Comparison of ENCODE assay signal across 12 cellular contexts in genomic region chr5:172603425-172603824, GRCh38. TPM values are rescaled to one million over a fixed set of nuclear protein-coding genes. Genes with fewer than 3 reads are reported as not detected.
DNase-seq lines count a peak whose midpoint lies in the region; ATAC-seq and TF ChIP-seq lines count a peak whose summit lies in the region.
"Had no signal": no experiment of that assay in that cellular context is flagged by ENCODE, and none has a peak within 500 bp of the region (broad histone marks: within the 10 kb centered on the region; RNA-seq: fewer than 3 reads in every experiment).

No MANE protein-coding gene starts in this region.

- no peaks in the 10 kb centered on the region for H4K20me1 ChIP-seq in mammary epithelial cell (ENCODE audit: insufficient read depth, low read length)

- no peak overlapping the region for H3K4me3 ChIP-seq in mammary epithelial cell (replicated peaks in 1 of 3; ENCODE audit: insufficient read depth in 1 of 3, low read depth in 2 of 3, low read length in 3 of 3)
- no peak overlapping the region for H3K4me3 ChIP-seq in right cardiac atrium (ENCODE audit: low read length)
- peak overlapping the region; percentile 19 for H3K4me3 ChIP-seq in psoas muscle

- no peaks in the 10 kb centered on the region for H3K36me3 ChIP-seq in mammary epithelial cell (ENCODE audit: insufficient read depth, low read length)
- H3K36me3 ChIP-seq in psoas muscle (ENCODE audit: insufficient read depth in 1 of 2, low read depth in 1 of 2), result no peaks in the 10 kb centered on the region

- WGBS in mammary epithelial cell (ENCODE audit: low coverage, missing lambda C conversion rate), result 26% methylated on average over 11 of the region's 15 CpGs
- WGBS in right cardiac atrium, result 32% methylated on average over 15 of the region's 15 CpGs
- WGBS in psoas muscle, 3 donors, result 18 to 29% (median 24%) methylated on average over 15 of the region's 15 CpGs

- H3K79me2 ChIP-seq in mammary epithelial cell (ENCODE audit: insufficient read depth, low read length), result no peaks in the 10 kb centered on the region

- BruUV-seq in mammary epithelial cell (replicated peaks; lab: Mats Ljungman, UMichigan), result no TSS peak

- no peaks in the 10 kb centered on the region for H3K9me3 ChIP-seq in mammary epithelial cell (replicated peaks; ENCODE audit: insufficient read depth, low read length)
- H3K9me3 ChIP-seq in right cardiac atrium (ENCODE audit: control insufficient read depth, low read length), result no peaks in the 10 kb centered on the region
- H3K9me3 ChIP-seq in psoas muscle, result peaks cover 6% of the 10 kb centered on the region

- dilution Hi-C loops in mammary epithelial cell (cut with HindIII; ENCODE audit: low sequenced_read_pairs), result no loop called here

- H3K9ac ChIP-seq in mammary epithelial cell (ENCODE audit: insufficient read depth, low read length), result no peak overlapping the region

- no peak overlapping the region for H3K4me2 ChIP-seq in mammary epithelial cell (ENCODE audit: insufficient read depth, low read depth, low read length)

- ATAC-seq in right cardiac atrium (peak in 1 of 2 donors; percentile 6), psoas muscle (peak in 1 of 4 donors; percentile 13)

- in situ Hi-C loops in mammary epithelial cell (cut with MboI; ENCODE audit: low sequenced_read_pairs in 2 of 2), result no loop called here

- DNase-seq in AG08396 (ENCODE audit: low spot score) (peak; percentile 32), mammary epithelial cell (no peak), right cardiac atrium (peak; percentile 29 to 68 (median 67)), psoas muscle (no peak), NCI-H526 treated with DMSO at 0.1 percent for 48 hours (lab: John Stamatoyannopoulos, UW) (no peak), NCI-H2107 (lab: John Stamatoyannopoulos, UW) (no peak)
- DNase-seq in activated CD8-positive, alpha-beta memory T cell treated with anti-CD3 and anti-CD28 coated beads, Interleukin-2, amount 50 U/mL, for 48 hours, result no peak
- DNase-seq in activated CD4-positive, alpha-beta T cell treated with anti-CD3 and anti-CD28 coated beads for 48 hours, result no peak
- DNase-seq: activated CD8-positive, alpha-beta memory T cell treated with anti-CD3 and anti-CD28 coated beads, Interleukin-2, amount 50 U/mL, for 4 hours; central memory CD4-positive, alpha-beta T cell; NCI-H1105 treated with DMSO at 0.1 percent for 48 hours; T1000 had no signal

- H3K4me1 ChIP-seq in mammary epithelial cell (ENCODE audit: insufficient read depth, low read length) (no peaks in the 10 kb centered on the region), right cardiac atrium (ENCODE audit: control insufficient read depth, insufficient read depth, low read length) (peaks cover 11% of the 10 kb centered on the region), psoas muscle (no peaks in the 10 kb centered on the region)

- no peak for TF ChIP-seq CTCF in mammary epithelial cell (conservative IDR thresholded peaks at IDR 0.05 in 1 of 2, IDR thresholded peaks at IDR 0.05 in 1 of 2; ENCODE audit: extremely low read depth in 1 of 2, insufficient read depth in 1 of 2, low read depth in 1 of 2, low read length in 2 of 2)
- TF ChIP-seq CTCF in psoas muscle (IDR thresholded peaks at IDR 0.05), result no peak

- intact Hi-C loops in mammary epithelial cell (cut with micrococcal nuclease), result no loop called here
- intact Hi-C loops in right cardiac atrium (cut with DNase I), result loop anchor here in 1 of 4 donors (10.0 kb wide), 1 partner anchor 81 kb away; no protein-coding TSS in a partner anchor
- intact Hi-C loops in psoas muscle (cut with DNase I), result no loop called here

- H2AFZ ChIP-seq in mammary epithelial cell (ENCODE audit: low read depth, low read length), result peak overlapping the region; percentile 24

- CTCF ChIA-PET in mammary epithelial cell (lab: Charles Lee; ENCODE audit: low non-redundant PET), result interaction anchor here (0.5 kb wide), 1 partner anchor 89 kb away, joined by 7 read pairs; no protein-coding TSS in a partner anchor

- no peaks in the 10 kb centered on the region for H3K27me3 ChIP-seq in mammary epithelial cell (ENCODE audit: insufficient read depth, low read length)
- H3K27me3 ChIP-seq in right cardiac atrium (ENCODE audit: control insufficient read depth, insufficient read depth), result no peaks in the 10 kb centered on the region
- peaks cover 0 to 8% (median 0%) of the 10 kb centered on the region in 3 donors for H3K27me3 ChIP-seq in psoas muscle (ENCODE audit: insufficient read depth in 3 of 3, low read length in 2 of 3)

- H3K27ac ChIP-seq in mammary epithelial cell (ENCODE audit: insufficient read depth, low read depth, low read length) (no peak overlapping the region), right cardiac atrium (ENCODE audit: low read length) (peak overlapping the region; percentile 74), psoas muscle (peak overlapping the region; percentile 75)

RNA-seq across cellular contexts. Expression of gene NEURL1B, which starts 37.6 kb away (rescaled TPM):
- total RNA-seq in mammary epithelial cell, result 1 to 10 TPM in 1 of 2 donors, under 1 TPM in 1; 0.50 to 2.9 TPM
- 1.5 TPM for polyA plus RNA-seq in mammary epithelial cell
- polyA minus RNA-seq in mammary epithelial cell, result 0.36 TPM
- total RNA-seq in right cardiac atrium, result 10 to 100 TPM; 13.2 to 23.1 (median 18.1) TPM
- 16.7 TPM for polyA plus RNA-seq in right cardiac atrium
- total RNA-seq in psoas muscle, result 10 to 100 TPM; 13.7 to 20.4 (median 16.4) TPM
- 1 to 10 TPM; 8.0 to 9.7 (median 8.2) TPM for polyA plus RNA-seq in psoas muscle

Comparison
In these comparisons a context has a peak if more than half of its experiments do, and no peak if none do; other contexts are left out.
1. DNase-seq: peak in AG08396 (single experiment) and right cardiac atrium (3 of 3); none in mammary epithelial cell (single experiment), psoas muscle (0 of 2), NCI-H526 treated with DMSO at 0.1 percent for 48 hours (single experiment), NCI-H2107 (single experiment), activated CD8-positive, alpha-beta memory T cell treated with anti-CD3 and anti-CD28 coated beads, Interleukin-2, amount 50 U/mL, for 48 hours (single experiment) and activated CD4-positive, alpha-beta T cell treated with anti-CD3 and anti-CD28 coated beads for 48 hours (single experiment).